Comparison of ENCODE assay signal across 34 cellular contexts in genomic region chr1:213596729-213597128, GRCh38.
"Had no signal": no experiment of that assay in that cellular context is flagged by ENCODE, and none has a peak within 500 bp of the region (broad histone marks: within the 10 kb centered on the region; RNA-seq: fewer than 3 reads in every experiment).

No MANE protein-coding gene starts in this region.

- H3K27ac ChIP-seq: KMS-11 had no signal

- H3K4me3 ChIP-seq: MG63 had no signal

- H3K9me3 ChIP-seq: MG63 had no signal

- H3K27me3 ChIP-seq: MG63 had no signal

- H3K36me3 ChIP-seq: MG63 had no signal

- DNase-seq: Karpas-422, Kasumi-1, MG63, MM.1S, MV-4-11, NCI-H1048, NCI-H1092, NCI-H1092 treated with DMSO at 0.1 percent for 48 hours, NCI-H1105, NCI-H1105 treated with DMSO at 0.1 percent for 48 hours, NCI-H1417, NCI-H1417 treated with DMSO at 0.1 percent for 48 hours, NCI-H1436, NCI-H1436 treated with DMSO at 0.1 percent for 48 hours, NCI-H146, NCI-H1694, NCI-H1694 treated with DMSO at 0.1 percent for 48 hours, NCI-H187, NCI-H187 treated with DMSO at 0.1 percent for 48 hours, NCI-H1930, NCI-H2029, NCI-H2029 treated with DMSO at 0.1 percent for 48 hours, NCI-H2081, NCI-H2081 treated with DMSO at 0.1 percent for 48 hours, NCI-H2107, NCI-H2171, NCI-H2171 treated with DMSO at 0.1 percent for 48 hours, NCI-H2227 treated with DMSO at 0.1 percent for 48 hours, NCI-H226, NCI-H345, NCI-H446, NCI-H446 treated with DMSO at 0.1 percent for 48 hours, NCI-H510A had no signal
